9 cellular contexts compared by ENCODE assay signal in the genomic region with DNA sequence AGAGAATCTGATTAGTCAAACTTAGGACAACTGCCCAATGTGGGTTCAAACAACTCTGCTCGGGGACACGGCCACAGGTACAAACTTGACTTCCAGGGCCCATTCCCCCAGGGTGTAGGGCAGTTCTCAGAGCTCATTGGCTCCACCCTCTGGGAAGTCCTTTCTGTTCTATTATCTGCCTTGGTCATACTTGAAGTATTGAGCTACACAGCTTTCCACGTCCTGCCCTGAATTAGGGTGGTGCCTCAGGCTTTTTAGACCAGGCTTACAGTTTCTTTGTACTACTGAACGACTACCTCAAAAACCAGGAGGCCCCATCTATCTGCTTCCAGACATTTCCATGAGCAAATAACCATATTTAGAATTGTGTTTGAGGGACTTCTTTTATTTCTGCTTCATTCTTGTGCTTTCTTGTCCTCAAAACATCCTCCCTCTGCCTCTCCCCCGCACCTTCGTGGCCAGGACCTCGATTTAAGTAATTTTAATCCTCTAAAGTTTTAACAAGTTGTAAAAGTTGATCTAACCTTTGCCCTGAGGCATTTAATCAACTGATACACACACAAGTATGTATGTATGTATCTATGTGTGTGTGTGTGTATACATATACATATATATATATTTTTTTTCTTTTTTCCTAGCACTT.
DNase-seq lines count a peak whose midpoint lies in the region; ATAC-seq and TF ChIP-seq lines count a peak whose summit lies in the region.
"Had no signal": no experiment of that assay in that cellular context is flagged by ENCODE, and none has a peak within 500 bp of the region (broad histone marks: within the 10 kb centered on the region; RNA-seq: fewer than 3 reads in every experiment).

No MANE protein-coding gene starts in this region.

- H3K4me3 ChIP-seq in CD8-positive, alpha-beta memory T cell (ENCODE audit: low read length): peak overlapping the region; percentile 58
- H3K4me3 ChIP-seq in heart right ventricle (peak overlapping the region in 1 of 10 donors; percentile 8), MG63 (no peak overlapping the region)

- TF ChIP-seq CTCF in heart right ventricle (IDR thresholded peaks at IDR 0.05): peak in 2 of 9 donors; percentile 6 to 12

- 55 to 56% methylated on average over 7 of the region's 7 CpGs for WGBS in heart right ventricle, 2 donors

- no peaks in the 10 kb centered on the region for H3K36me3 ChIP-seq in CD8-positive, alpha-beta memory T cell (ENCODE audit: insufficient read depth, low read length)
- no peaks in the 10 kb centered on the region for H3K36me3 ChIP-seq in heart right ventricle
- no peaks in the 10 kb centered on the region for H3K36me3 ChIP-seq in MG63

- peaks cover 0 to 11% (median 2%) of the 10 kb centered on the region in 3 donors for H3K36me3 Mint-ChIP-seq in CD8-positive, alpha-beta memory T cell
- H3K36me3 Mint-ChIP-seq: brain had no signal

- H3K27ac Mint-ChIP-seq in CD8-positive, alpha-beta memory T cell: peak overlapping the region; percentile 93 to 100 (median 97)
- H3K27ac Mint-ChIP-seq: brain had no signal

- POLR2A ChIA-PET in CD8-positive, alpha-beta memory T cell (lab: Charles Lee): interaction anchor here (0.6 to 1.6 kb wide), 3 partner anchors 19 to 282 kb away, joined by 3 to 6 read pairs (median 3); a partner anchor contains a TSS

- H3K27me3 Mint-ChIP-seq in CD8-positive, alpha-beta memory T cell: peaks cover 0 to 2% of the 10 kb centered on the region in 2 donors

- DNase-seq in CD8-positive, alpha-beta memory T cell: peak; percentile 11 to 50 (median 30)
- DNase-seq in KBM-7: peak; percentile 66
- peak; percentile 46 for DNase-seq in activated T-cell treated with anti-CD3 and anti-CD28 coated beads for 24 hours (ENCODE audit: low read depth)
- DNase-seq in heart right ventricle: peak in 1 of 2 donors; percentile 42
- DNase-seq in stimulated activated CD8-positive, alpha-beta memory T cell treated with anti-CD3 and anti-CD28 coated beads, Interleukin-7, amount 100 ng/mL, for 4 hours (ENCODE audit: low read depth in 2 of 2): peak; percentile 21 to 39
- DNase-seq in MG63: no peak
- DNase-seq in kidney tubule cell (ENCODE audit: low spot score): no peak

- no peaks in the 10 kb centered on the region for H3K9me3 ChIP-seq in CD8-positive, alpha-beta memory T cell (ENCODE audit: low read length)
- H3K9me3 ChIP-seq in heart right ventricle (peaks cover 0 to 4% (median 0%) of the 10 kb centered on the region in 11 donors), MG63 (no peaks in the 10 kb centered on the region)

- CTCF ChIA-PET in CD8-positive, alpha-beta memory T cell (lab: Charles Lee): interaction anchor here (0.7 to 2.8 kb wide), 4 partner anchors 29 to 55 kb away, joined by 3 to 15 read pairs (median 8); no protein-coding TSS in a partner anchor

- H3K27me3 ChIP-seq in CD8-positive, alpha-beta memory T cell (ENCODE audit: insufficient read depth, low read length, poor library complexity, severe bottlenecking): no peaks in the 10 kb centered on the region
- H3K27me3 ChIP-seq in heart right ventricle (peaks cover 0 to 5% (median 0%) of the 10 kb centered on the region in 7 donors), MG63 (no peaks in the 10 kb centered on the region)

- in situ Hi-C loops in KBM-7 (cut with MboI; ENCODE audit: low pct_unique_long_range_greater_than_20kb, low sequenced_read_pairs): no loop called here

- peak overlapping the region; percentile 75 to 95 (median 85) for H3K4me3 Mint-ChIP-seq in CD8-positive, alpha-beta memory T cell
- H3K4me3 Mint-ChIP-seq: brain had no signal

- H3K9me3 Mint-ChIP-seq in CD8-positive, alpha-beta memory T cell: peaks cover 0 to 2% (median 0%) of the 10 kb centered on the region in 5 donors

- peaks cover 57 to 70% (median 60%) of the 10 kb centered on the region in 3 donors for H3K4me1 Mint-ChIP-seq in CD8-positive, alpha-beta memory T cell
- H3K4me1 Mint-ChIP-seq: brain had no signal

- peaks cover 67% of the 10 kb centered on the region for H3K4me1 ChIP-seq in CD8-positive, alpha-beta memory T cell (ENCODE audit: insufficient read depth, low read length)
- H3K4me1 ChIP-seq in heart right ventricle: peaks cover 0 to 49% (median 16%) of the 10 kb centered on the region in 9 donors

- peak; percentile 69 for ATAC-seq in GM21576 (IDR thresholded peaks at IDR 0.05; ENCODE audit: unreplicated experiment)
- ATAC-seq in heart right ventricle: peak; percentile 43 to 90 (median 78)

- peak overlapping the region; percentile 76 for H3K27ac ChIP-seq in CD8-positive, alpha-beta memory T cell (ENCODE audit: low read depth, low read length)
- H3K27ac ChIP-seq in heart right ventricle: peak overlapping the region; percentile 34 to 87 (median 67)

- intact Hi-C loops in heart right ventricle (cut with DNase I): no loop called here

Comparison
In these comparisons a context has a peak if more than half of its experiments do, and no peak if none do; other contexts are left out.
1. DNase-seq: peak in CD8-positive, alpha-beta memory T cell (5 of 5), KBM-7 (single experiment), activated T-cell treated with anti-CD3 and anti-CD28 coated beads for 24 hours (single experiment) and stimulated activated CD8-positive, alpha-beta memory T cell treated with anti-CD3 and anti-CD28 coated beads, Interleukin-7, amount 100 ng/mL, for 4 hours (2 of 2); none in MG63 (single experiment) and kidney tubule cell (single experiment).